ENCODE assay signal across 15 cellular contexts in the genomic region with DNA sequence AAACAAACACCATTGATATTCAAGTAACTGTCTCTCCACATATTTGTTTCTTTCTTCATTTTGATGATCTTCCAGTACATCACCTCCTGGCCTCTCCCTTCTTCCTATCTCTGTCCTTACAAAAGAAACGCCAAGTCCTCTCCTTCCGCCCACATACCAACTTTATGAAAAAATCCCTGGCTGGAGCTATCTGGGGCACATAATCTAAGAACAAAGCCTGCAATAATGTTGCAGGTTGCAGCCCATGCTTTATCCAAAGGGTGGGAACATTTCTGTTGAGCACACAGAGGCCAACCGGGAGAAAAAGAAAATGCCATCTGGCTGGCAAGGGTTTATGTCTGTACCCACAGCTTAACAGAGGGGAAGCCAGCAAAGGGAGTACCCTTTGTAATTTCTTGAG.
A peak's percentile ranks its signal among the peaks of the same experiment; 100 is the strongest.
DNase-seq lines count a peak whose midpoint lies in the region; ATAC-seq and TF ChIP-seq lines count a peak whose summit lies in the region.
"Had no signal": no experiment of that assay in that cellular context is flagged by ENCODE, and none has a peak within 500 bp of the region (broad histone marks: within the 10 kb centered on the region; RNA-seq: fewer than 3 reads in every experiment).

No MANE protein-coding gene starts in this region.

- H3K14ac ChIP-seq in neuronal stem cell (ENCODE audit: low read length), result no peak overlapping the region

- no peak overlapping the region for H4K8ac ChIP-seq in neuronal stem cell (ENCODE audit: low read depth, low read length)

- no peak for TF ChIP-seq EP300 in transverse colon (IDR thresholded peaks at IDR 0.05; ENCODE audit: low read depth)

- no peak overlapping the region for H2AK5ac ChIP-seq in neuronal stem cell (ENCODE audit: low read depth, low read length)

- H2AFZ ChIP-seq in neuronal stem cell (ENCODE audit: low read length), result no peak overlapping the region
- H2AFZ ChIP-seq: PC-9 had no signal

- H3K9ac ChIP-seq in neuronal stem cell (ENCODE audit: low read depth, low read length, poor library complexity), result no peak overlapping the region

- peaks cover 11 to 14% of the 10 kb centered on the region in 2 donors for H3K4me1 ChIP-seq in neuronal stem cell (ENCODE audit: control insufficient read depth in 2 of 2, insufficient read depth in 1 of 2, low read depth in 1 of 2, low read length in 2 of 2)
- peaks cover 0 to 33% (median 4%) of the 10 kb centered on the region in 4 donors for H3K4me1 ChIP-seq in transverse colon
- no peaks in the 10 kb centered on the region for H3K4me1 ChIP-seq in left lung

- no peak for TF ChIP-seq CTCF in transverse colon (IDR thresholded peaks at IDR 0.05)
- TF ChIP-seq CTCF in lower leg skin (IDR thresholded peaks at IDR 0.05), result no peak
- TF ChIP-seq CTCF in left lung (IDR thresholded peaks at IDR 0.05), result no peak

- in situ Hi-C loops in transverse colon (cut with MboI; ENCODE audit: low pct_ligation_motif_present in 1 of 4, low pct_unique_long_range_greater_than_20kb in 1 of 4, low sequenced_read_pairs in 3 of 4), result loop anchor here (10.0 to 25.0 kb wide), 6 partner anchors 96 to 1893 kb away; no protein-coding TSS in a partner anchor

- H3K23ac ChIP-seq in neuronal stem cell (ENCODE audit: low read depth, low read length, poor library complexity), result no peak overlapping the region

- WGBS in neuronal stem cell (ENCODE audit: extremely low coverage in 2 of 2, insufficient read length in 2 of 2, insufficient replicate concordance in 1 of 2), 2 donors, result no CpG with 5 or more reads among the region's 3 CpGs
- WGBS in transverse colon (ENCODE audit: low coverage in 1 of 2), 2 donors, result 57 to 61% methylated on average over 2 to 3 of the region's 3 CpGs
- 62 to 73% methylated on average over 3 of the region's 3 CpGs for WGBS in lower leg skin, 2 donors

- peak overlapping the region; percentile 19 for H3K27ac ChIP-seq in angular gyrus (ENCODE audit: low read depth, low read length)
- no peak overlapping the region for H3K27ac ChIP-seq in neuronal stem cell (replicated peaks; ENCODE audit: low read length)
- H3K27ac ChIP-seq in transverse colon, result peak overlapping the region; percentile 16 to 63 (median 38)
- H3K27ac ChIP-seq in left lung, result no peak overlapping the region
- H3K27ac ChIP-seq: PC-9 had no signal

- H4K91ac ChIP-seq in neuronal stem cell (ENCODE audit: low read depth, low read length, poor library complexity), result no peak overlapping the region

- intact Hi-C loops in transverse colon (cut with DNase I; ENCODE audit: low total_unique reads), result no loop called here
- intact Hi-C loops in lower leg skin (cut with DNase I; ENCODE audit: low total_unique reads), result loop anchor here (5.0 to 10.0 kb wide), 2 partner anchors 416 to 1063 kb away; no protein-coding TSS in a partner anchor
- intact Hi-C loops in left lung (cut with DNase I), result no loop called here

- no peaks in the 10 kb centered on the region for H3K36me3 ChIP-seq in neuronal stem cell (replicated peaks in 1 of 2; ENCODE audit: control insufficient read depth in 2 of 2, insufficient read depth in 2 of 2, low read length in 2 of 2)
- H3K36me3 ChIP-seq in transverse colon, result no peaks in the 10 kb centered on the region
- H3K36me3 ChIP-seq in left lung, result no peaks in the 10 kb centered on the region

- H3K9me3 ChIP-seq in neuronal stem cell (replicated peaks in 1 of 2; ENCODE audit: control insufficient read depth in 2 of 2, insufficient read depth in 1 of 2, low read depth in 1 of 2, low read length in 2 of 2) (peaks cover 0 to 3% of the 10 kb centered on the region in 2 donors), transverse colon (no peaks in the 10 kb centered on the region), left lung (no peaks in the 10 kb centered on the region)

- no peaks in the 10 kb centered on the region for H3K27me3 ChIP-seq in neuronal stem cell (ENCODE audit: control insufficient read depth in 3 of 3, insufficient read depth in 3 of 3, low read depth in 1 of 3, low read length in 3 of 3)
- no peaks in the 10 kb centered on the region for H3K27me3 ChIP-seq in transverse colon
- no peaks in the 10 kb centered on the region for H3K27me3 ChIP-seq in left lung

- H2BK5ac ChIP-seq in neuronal stem cell (ENCODE audit: low read length), result no peak overlapping the region

- H2BK120ac ChIP-seq in neuronal stem cell (ENCODE audit: low read depth, low read length), result peak overlapping the region; percentile 2

- ATAC-seq in GM21423 (IDR thresholded peaks at IDR 0.05; ENCODE audit: unreplicated experiment), result no peak
- ATAC-seq in left lung, result no peak

- H3K4ac ChIP-seq in neuronal stem cell (ENCODE audit: low read length), result no peak overlapping the region

- H2BK15ac ChIP-seq in neuronal stem cell (ENCODE audit: low read length), result no peak overlapping the region

- peaks cover 4% of the 10 kb centered on the region for H3K79me1 ChIP-seq in neuronal stem cell (ENCODE audit: low read depth, low read length)

- H3K4me2 ChIP-seq in neuronal stem cell (ENCODE audit: insufficient read depth, low read length, poor library complexity, severe bottlenecking), result no peak overlapping the region
- H3K4me2 ChIP-seq: PC-9 had no signal

- TF ChIP-seq POLR2A in transverse colon (IDR thresholded peaks at IDR 0.05) (no peak), lower leg skin (IDR thresholded peaks at IDR 0.05) (no peak)

- H2BK12ac ChIP-seq in neuronal stem cell (ENCODE audit: low read length), result no peak overlapping the region

- H3K4me3 ChIP-seq in neuronal stem cell (ENCODE audit: low read length in 2 of 2) (no peak overlapping the region), transverse colon (no peak overlapping the region), lower leg skin (ENCODE audit: low read depth, poor library complexity, severe bottlenecking) (no peak overlapping the region), left lung (no peak overlapping the region)
- H3K4me3 ChIP-seq: PC-9 had no signal

- no peak overlapping the region for H3K18ac ChIP-seq in neuronal stem cell (ENCODE audit: low read length)

- DNase-seq in NCI-H524 (lab: John Stamatoyannopoulos, UW), result peak; percentile 6 to 46
- DNase-seq in NCI-H524 treated with DMSO at 0.1 percent for 48 hours (lab: John Stamatoyannopoulos, UW), result no peak
- DNase-seq in neuronal stem cell (ENCODE audit: low spot score), result no peak
- DNase-seq in transverse colon, result no peak
- DNase-seq in lower leg skin (ENCODE audit: low spot score in 2 of 2), result no peak
- DNase-seq in left lung, result no peak
- DNase-seq: DMS79, H7, Karpas-422, NCI-H1417, NCI-H187 treated with DMSO at 0.1 percent for 48 hours, NCI-H446, PC-9 had no signal

Comparison
In these comparisons a context has a peak if more than half of its experiments do, and no peak if none do; other contexts are left out.
1. DNase-seq: peak in NCI-H524 (2 of 2); none in NCI-H524 treated with DMSO at 0.1 percent for 48 hours (single experiment), neuronal stem cell (single experiment), transverse colon (single experiment), lower leg skin (0 of 2) and left lung (0 of 2).
2. H3K27ac ChIP-seq: peak in angular gyrus (single experiment) and transverse colon (4 of 4); none in neuronal stem cell (single experiment) and left lung (0 of 2).